ENCODE assay signal across 22 cellular contexts in the genomic region with DNA sequence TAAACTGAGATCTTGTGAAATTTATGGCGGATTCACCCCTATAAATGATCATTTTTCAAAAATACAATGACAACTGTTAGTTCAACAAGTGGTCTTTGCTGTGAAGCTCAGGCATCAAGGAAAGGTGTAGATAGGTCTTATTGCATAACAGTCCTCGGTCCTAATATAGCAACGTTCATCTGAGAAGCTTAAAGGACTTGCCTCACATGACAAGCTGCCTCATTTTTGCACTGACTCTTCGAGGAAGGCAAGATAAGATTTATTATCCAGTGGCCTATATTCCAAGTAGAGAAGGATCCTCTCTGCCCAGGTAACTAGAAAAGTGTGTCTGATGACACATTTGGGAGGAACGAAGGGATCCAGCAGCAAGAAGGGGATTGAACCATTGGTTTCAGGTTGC.
"Had no signal": no experiment of that assay in that cellular context is flagged by ENCODE, and none has a peak within 500 bp of the region (broad histone marks: within the 10 kb centered on the region; RNA-seq: fewer than 3 reads in every experiment).

No MANE protein-coding gene starts in this region.

- H3K4me3 ChIP-seq: colonic mucosa, dorsolateral prefrontal cortex, esophagus muscularis mucosa, heart right ventricle, left lung, lower lobe of right lung, mucosa of descending colon had no signal

- H3K27ac ChIP-seq: colonic mucosa, dorsolateral prefrontal cortex, esophagus muscularis mucosa, foreskin keratinocyte, heart right ventricle, left lung, lower lobe of right lung had no signal

- FAIRE-seq: endothelial cell of umbilical vein, frontal cortex, islet of Langerhans, keratinocyte had no signal

- DNase-seq: colonic mucosa; dermis blood vessel endothelial cell; dorsolateral prefrontal cortex; effector CD4-positive, alpha-beta T cell; effector memory CD4-positive, alpha-beta T cell; foreskin keratinocyte; glutamatergic neuron; head of caudate nucleus; heart right ventricle; hippocampal formation; left cardiac atrium; left lung; left ventricle myocardium superior; lower lobe of right lung; mesenchymal stem cell; mucosa of descending colon; naive B cell had no signal

- H3K9me3 ChIP-seq: colonic mucosa, esophagus muscularis mucosa, heart right ventricle, left lung, lower lobe of right lung, mucosa of descending colon had no signal

- ATAC-seq: foreskin keratinocyte, heart right ventricle, left cardiac atrium, left lung, left ventricle myocardium superior, lower lobe of right lung, mucosa of descending colon had no signal

- H3K36me3 ChIP-seq: colonic mucosa, esophagus muscularis mucosa, heart right ventricle, left lung, lower lobe of right lung had no signal

- H3K27me3 ChIP-seq: colonic mucosa, esophagus muscularis mucosa, foreskin keratinocyte, left lung had no signal

- H3K4me1 ChIP-seq: colonic mucosa, esophagus muscularis mucosa, foreskin keratinocyte, left lung, lower lobe of right lung had no signal
